21 cellular contexts compared by ENCODE assay signal in genomic region chr5:150014456-150014855, GRCh38. TPM values are rescaled to one million over a fixed set of nuclear protein-coding genes. Genes with fewer than 3 reads are reported as not detected.
DNase-seq lines count a peak whose midpoint lies in the region; ATAC-seq, FAIRE-seq and TF ChIP-seq lines count a peak whose summit lies in the region.
"Had no signal": no experiment of that assay in that cellular context is flagged by ENCODE, and none has a peak within 500 bp of the region (broad histone marks: within the 10 kb centered on the region; RNA-seq: fewer than 3 reads in every experiment).

No MANE protein-coding gene starts in this region.

- CTCF ChIA-PET in activated CD4-positive, alpha-beta memory T cell treated with anti-CD3 and anti-CD28 coated beads for 36 hours (lab: Charles Lee): interaction anchor here (1.3 to 1.8 kb wide), 2 partner anchors 10 to 162 kb away, joined by 3 to 6 read pairs; no protein-coding TSS in a partner anchor
- CTCF ChIA-PET in activated CD4-positive, alpha-beta memory T cell treated with anti-CD3 and anti-CD28 coated beads, Interleukin-2, amount 10 ng/mL, durations not matched to agents 7 days and 5 days (lab: Charles Lee): no interaction called here
- CTCF ChIA-PET in activated naive CD4-positive, alpha-beta T cell treated with anti-CD3 and anti-CD28 coated beads for 36 hours (lab: Charles Lee): interaction anchor here (0.6 to 1.1 kb wide), 2 partner anchors 114 to 441 kb away, joined by 3 read pairs; no protein-coding TSS in a partner anchor

- no peak for TF ChIP-seq CTCF in endothelial cell (IDR thresholded peaks at IDR 0.05; ENCODE audit: unreplicated experiment)

- TF ChIP-seq POLR2A in GM12891 (IDR thresholded peaks at IDR 0.05; ENCODE audit: low read depth, low read length): no peak

- H3K27me3 Mint-ChIP-seq in activated CD4-positive, alpha-beta memory T cell treated with anti-CD3 and anti-CD28 coated beads for 36 hours: no peaks in the 10 kb centered on the region
- H3K27me3 Mint-ChIP-seq in activated CD4-positive, alpha-beta memory T cell treated with anti-CD3 and anti-CD28 coated beads, Interleukin-2, amount 10 ng/mL, durations not matched to agents 7 days and 5 days: no peaks in the 10 kb centered on the region
- H3K27me3 Mint-ChIP-seq in activated naive CD4-positive, alpha-beta T cell treated with anti-CD3 and anti-CD28 coated beads for 36 hours (ENCODE audit: low read depth): no peaks in the 10 kb centered on the region
- H3K27me3 Mint-ChIP-seq in endothelial cell (ENCODE audit: unreplicated experiment): no peaks in the 10 kb centered on the region
- H3K27me3 Mint-ChIP-seq: CD4-positive, CD25-positive, alpha-beta regulatory T cell; CD8-positive, alpha-beta memory T cell; IgD-negative memory B cell had no signal

- POLR2A ChIA-PET in activated CD4-positive, alpha-beta memory T cell treated with anti-CD3 and anti-CD28 coated beads for 36 hours (lab: Charles Lee): interaction anchor here (1.0 kb wide), 1 partner anchor 14 kb away, joined by 3 read pairs; the partner anchor contains the start of genes HMGXB3 and TIGD6
- POLR2A ChIA-PET in activated CD4-positive, alpha-beta memory T cell treated with anti-CD3 and anti-CD28 coated beads, Interleukin-2, amount 10 ng/mL, durations not matched to agents 7 days and 5 days (lab: Charles Lee): no interaction called here

- no peak overlapping the region for H3K4me3 Mint-ChIP-seq in activated CD4-positive, alpha-beta memory T cell treated with anti-CD3 and anti-CD28 coated beads for 36 hours
- no peak overlapping the region for H3K4me3 Mint-ChIP-seq in activated CD4-positive, alpha-beta memory T cell treated with anti-CD3 and anti-CD28 coated beads, Interleukin-2, amount 10 ng/mL, durations not matched to agents 7 days and 5 days
- H3K4me3 Mint-ChIP-seq in activated naive CD4-positive, alpha-beta T cell treated with anti-CD3 and anti-CD28 coated beads for 36 hours: no peak overlapping the region
- H3K4me3 Mint-ChIP-seq in endothelial cell (ENCODE audit: unreplicated experiment): peak overlapping the region; percentile 77
- H3K4me3 Mint-ChIP-seq: CD4-positive, CD25-positive, alpha-beta regulatory T cell; CD8-positive, alpha-beta memory T cell; GM23338; IgD-negative memory B cell had no signal

- DNase-seq in activated CD4-positive, alpha-beta memory T cell treated with anti-CD3 and anti-CD28 coated beads for 36 hours: peak; percentile 30
- DNase-seq in activated CD4-positive, alpha-beta memory T cell treated with anti-CD3 and anti-CD28 coated beads, Interleukin-2, amount 10 ng/mL, durations not matched to agents 7 days and 5 days: no peak
- no peak for DNase-seq in activated naive CD4-positive, alpha-beta T cell treated with anti-CD3 and anti-CD28 coated beads, Interleukin-2, amount 50 U/mL, for 72 hours (ENCODE audit: low spot score in 2 of 2)
- no peak for DNase-seq in activated naive CD4-positive, alpha-beta T cell treated with anti-CD3 and anti-CD28 coated beads for 36 hours
- DNase-seq in GM12891 (ENCODE audit: insufficient read length, low spot score): no peak
- DNase-seq in endothelial cell (ENCODE audit: low spot score): no peak
- DNase-seq in DMS114 treated with DMSO at 0.1 percent for 48 hours (lab: John Stamatoyannopoulos, UW; ENCODE audit: unreplicated experiment): no peak
- DNase-seq: ACHN; BE2C; C1 segment of cervical spinal cord; CD4-positive, CD25-positive, alpha-beta regulatory T cell; CD8-positive, alpha-beta memory T cell; COR-L47; DMS 273 treated with DMSO at 0.1 percent for 48 hours; HCEC 1CT had no signal

- H3K36me3 Mint-ChIP-seq in activated CD4-positive, alpha-beta memory T cell treated with anti-CD3 and anti-CD28 coated beads for 36 hours: peaks cover 82% of the 10 kb centered on the region
- peaks cover 85% of the 10 kb centered on the region for H3K36me3 Mint-ChIP-seq in activated CD4-positive, alpha-beta memory T cell treated with anti-CD3 and anti-CD28 coated beads, Interleukin-2, amount 10 ng/mL, durations not matched to agents 7 days and 5 days (ENCODE audit: low read depth)
- H3K36me3 Mint-ChIP-seq in activated naive CD4-positive, alpha-beta T cell treated with anti-CD3 and anti-CD28 coated beads, Interleukin-2, amount 50 U/mL, for 72 hours: peaks cover 50 to 71% of the 10 kb centered on the region in 2 donors
- H3K36me3 Mint-ChIP-seq in activated naive CD4-positive, alpha-beta T cell treated with anti-CD3 and anti-CD28 coated beads for 36 hours (ENCODE audit: low read depth): peaks cover 74% of the 10 kb centered on the region
- H3K36me3 Mint-ChIP-seq in endothelial cell (ENCODE audit: low read depth, unreplicated experiment): peaks cover 59% of the 10 kb centered on the region

- peaks cover 7% of the 10 kb centered on the region for H3K9me3 Mint-ChIP-seq in activated CD4-positive, alpha-beta memory T cell treated with anti-CD3 and anti-CD28 coated beads for 36 hours
- peaks cover 6% of the 10 kb centered on the region for H3K9me3 Mint-ChIP-seq in activated CD4-positive, alpha-beta memory T cell treated with anti-CD3 and anti-CD28 coated beads, Interleukin-2, amount 10 ng/mL, durations not matched to agents 7 days and 5 days
- peaks cover 0 to 10% of the 10 kb centered on the region in 2 donors for H3K9me3 Mint-ChIP-seq in activated naive CD4-positive, alpha-beta T cell treated with anti-CD3 and anti-CD28 coated beads, Interleukin-2, amount 50 U/mL, for 72 hours
- no peaks in the 10 kb centered on the region for H3K9me3 Mint-ChIP-seq in activated naive CD4-positive, alpha-beta T cell treated with anti-CD3 and anti-CD28 coated beads for 36 hours
- no peaks in the 10 kb centered on the region for H3K9me3 Mint-ChIP-seq in endothelial cell (ENCODE audit: unreplicated experiment)

- peak; percentile 73 for FAIRE-seq in GM12891 (lab: Jason Lieb, UNC)
- FAIRE-seq: G401.6, GM18507, H54, HepG2 had no signal

- H3K4me1 Mint-ChIP-seq in activated CD4-positive, alpha-beta memory T cell treated with anti-CD3 and anti-CD28 coated beads for 36 hours (ENCODE audit: low read depth): peaks cover 13% of the 10 kb centered on the region
- peaks cover 2% of the 10 kb centered on the region for H3K4me1 Mint-ChIP-seq in activated CD4-positive, alpha-beta memory T cell treated with anti-CD3 and anti-CD28 coated beads, Interleukin-2, amount 10 ng/mL, durations not matched to agents 7 days and 5 days
- peaks cover 4% of the 10 kb centered on the region for H3K4me1 Mint-ChIP-seq in activated naive CD4-positive, alpha-beta T cell treated with anti-CD3 and anti-CD28 coated beads for 36 hours (ENCODE audit: low read depth)
- H3K4me1 Mint-ChIP-seq in endothelial cell (ENCODE audit: unreplicated experiment): no peaks in the 10 kb centered on the region
- H3K4me1 Mint-ChIP-seq: GM23338 had no signal

- H3K27ac Mint-ChIP-seq in activated CD4-positive, alpha-beta memory T cell treated with anti-CD3 and anti-CD28 coated beads for 36 hours: peak overlapping the region; percentile 33
- H3K27ac Mint-ChIP-seq in activated CD4-positive, alpha-beta memory T cell treated with anti-CD3 and anti-CD28 coated beads, Interleukin-2, amount 10 ng/mL, durations not matched to agents 7 days and 5 days: no peak overlapping the region
- no peak overlapping the region for H3K27ac Mint-ChIP-seq in activated naive CD4-positive, alpha-beta T cell treated with anti-CD3 and anti-CD28 coated beads, Interleukin-2, amount 50 U/mL, for 72 hours
- H3K27ac Mint-ChIP-seq in activated naive CD4-positive, alpha-beta T cell treated with anti-CD3 and anti-CD28 coated beads for 36 hours: no peak overlapping the region
- H3K27ac Mint-ChIP-seq in endothelial cell (ENCODE audit: unreplicated experiment): no peak overlapping the region
- H3K27ac Mint-ChIP-seq: CD4-positive, CD25-positive, alpha-beta regulatory T cell; CD8-positive, alpha-beta memory T cell; GM23338; IgD-negative memory B cell had no signal

- intact Hi-C loops in activated CD4-positive, alpha-beta memory T cell treated with anti-CD3 and anti-CD28 coated beads for 36 hours (cut with micrococcal nuclease): no loop called here
- intact Hi-C loops in activated naive CD4-positive, alpha-beta T cell treated with anti-CD3 and anti-CD28 coated beads for 36 hours (cut with micrococcal nuclease): no loop called here

- peak; percentile 54 to 84 for ATAC-seq in activated naive CD4-positive, alpha-beta T cell treated with anti-CD3 and anti-CD28 coated beads, Interleukin-2, amount 50 U/mL, for 72 hours
- ATAC-seq: GM23338, HepG2 had no signal

TF ChIP-seq in GM12891, 5 proteins besides CTCF, POLR2A, EP300 and RAD21:
- TF ChIP-seq PAX5 (IDR thresholded peaks at IDR 0.05; ENCODE audit: insufficient read depth, low read length, severe bottlenecking): no peak
TF ChIP-seq in GM12891: peak in this region for 0.

RNA-seq across cellular contexts. Expression of gene HMGXB3, which starts 13.9 kb away (rescaled TPM):
- 10 to 100 TPM; 29.4 to 31.3 TPM for total RNA-seq in activated CD4-positive, alpha-beta memory T cell treated with anti-CD3 and anti-CD28 coated beads for 36 hours
- 10 to 100 TPM; 41.6 to 44.1 TPM for total RNA-seq in activated CD4-positive, alpha-beta memory T cell treated with anti-CD3 and anti-CD28 coated beads, Interleukin-2, amount 10 ng/mL, durations not matched to agents 7 days and 5 days
- 10 to 100 TPM; 19.9 to 40.8 TPM for total RNA-seq in activated naive CD4-positive, alpha-beta T cell treated with anti-CD3 and anti-CD28 coated beads, Interleukin-2, amount 50 U/mL, for 72 hours
- total RNA-seq in activated naive CD4-positive, alpha-beta T cell treated with anti-CD3 and anti-CD28 coated beads for 36 hours: 10 to 100 TPM; 24.3 to 26.8 TPM
- 19.3 TPM for polyA plus RNA-seq in GM12891 (2012; ENCODE audit: low read depth, missing spikeins)
- 55.7 TPM for total RNA-seq in endothelial cell (ENCODE audit: unreplicated experiment)

RNA-seq across cellular contexts. Expression of gene TIGD6, which starts 14.0 kb away (rescaled TPM):
- 1 to 10 TPM; 2.5 to 2.6 TPM for total RNA-seq in activated CD4-positive, alpha-beta memory T cell treated with anti-CD3 and anti-CD28 coated beads for 36 hours
- 1 to 10 TPM; 2.0 to 2.3 TPM for total RNA-seq in activated CD4-positive, alpha-beta memory T cell treated with anti-CD3 and anti-CD28 coated beads, Interleukin-2, amount 10 ng/mL, durations not matched to agents 7 days and 5 days
- total RNA-seq in activated naive CD4-positive, alpha-beta T cell treated with anti-CD3 and anti-CD28 coated beads, Interleukin-2, amount 50 U/mL, for 72 hours: 1 to 10 TPM; 1.9 to 3.0 TPM
- 1 to 10 TPM; 2.6 to 2.7 TPM for total RNA-seq in activated naive CD4-positive, alpha-beta T cell treated with anti-CD3 and anti-CD28 coated beads for 36 hours
- polyA plus RNA-seq in GM12891 (2012; ENCODE audit: low read depth, missing spikeins): 2.4 TPM
- total RNA-seq in endothelial cell (ENCODE audit: unreplicated experiment): 3.5 TPM

RNA-seq across cellular contexts. Expression of gene SLC26A2, which starts 53.9 kb away (rescaled TPM):
- 1 to 10 TPM; 5.9 to 6.2 TPM for total RNA-seq in activated CD4-positive, alpha-beta memory T cell treated with anti-CD3 and anti-CD28 coated beads for 36 hours
- 1 to 10 TPM; 8.3 to 8.4 TPM for total RNA-seq in activated CD4-positive, alpha-beta memory T cell treated with anti-CD3 and anti-CD28 coated beads, Interleukin-2, amount 10 ng/mL, durations not matched to agents 7 days and 5 days
- 1 to 10 TPM; 3.9 to 8.4 TPM for total RNA-seq in activated naive CD4-positive, alpha-beta T cell treated with anti-CD3 and anti-CD28 coated beads, Interleukin-2, amount 50 U/mL, for 72 hours
- total RNA-seq in activated naive CD4-positive, alpha-beta T cell treated with anti-CD3 and anti-CD28 coated beads for 36 hours: 1 to 10 TPM; 3.5 to 3.7 TPM
- 0.89 TPM for polyA plus RNA-seq in GM12891 (2012; ENCODE audit: low read depth, missing spikeins)
- total RNA-seq in endothelial cell (ENCODE audit: unreplicated experiment): 22.2 TPM
